ENCODE assay signal across 22 cellular contexts in genomic region chr15:26001201-26001600, GRCh38.
"Had no signal": no experiment of that assay in that cellular context is flagged by ENCODE, and none has a peak within 500 bp of the region (broad histone marks: within the 10 kb centered on the region; RNA-seq: fewer than 3 reads in every experiment).

No MANE protein-coding gene starts in this region.

- H3K27me3 ChIP-seq: colonic mucosa, esophagus muscularis mucosa, esophagus squamous epithelium, foreskin keratinocyte, gastroesophageal sphincter, heart left ventricle had no signal

- H3K27ac Mint-ChIP-seq: dendritic cell treated with granulocyte-macrophage colony-stimulating factor and Interleukin-4, amounts not matched to agents 40 ng/mL and 50 ng/mL, for 4 days; effector memory CD8-positive, alpha-beta T cell; endodermal cell had no signal

- H3K4me3 ChIP-seq: colonic mucosa, coronary artery, dorsolateral prefrontal cortex, esophagus muscularis mucosa, esophagus squamous epithelium, gastrocnemius medialis, gastroesophageal sphincter, heart left ventricle had no signal

- H3K4me3 Mint-ChIP-seq: dendritic cell treated with granulocyte-macrophage colony-stimulating factor and Interleukin-4, amounts not matched to agents 40 ng/mL and 50 ng/mL, for 4 days; effector memory CD8-positive, alpha-beta T cell; endodermal cell had no signal

- H3K4me1 Mint-ChIP-seq: endodermal cell had no signal

- H3K36me3 ChIP-seq: colonic mucosa, esophagus muscularis mucosa, esophagus squamous epithelium, gastrocnemius medialis, gastroesophageal sphincter, heart left ventricle had no signal

- H3K27me3 Mint-ChIP-seq: dendritic cell treated with granulocyte-macrophage colony-stimulating factor and Interleukin-4, amounts not matched to agents 40 ng/mL and 50 ng/mL, for 4 days had no signal

- H3K4me1 ChIP-seq: colonic mucosa, esophagus muscularis mucosa, esophagus squamous epithelium, foreskin keratinocyte, gastrocnemius medialis, gastroesophageal sphincter, heart left ventricle had no signal

- H3K27ac ChIP-seq: colonic mucosa, coronary artery, dorsolateral prefrontal cortex, epithelial cell of prostate, esophagus muscularis mucosa, esophagus squamous epithelium, foreskin keratinocyte, gastrocnemius medialis, gastroesophageal sphincter, heart left ventricle had no signal

- DNase-seq: colonic mucosa; cortex of kidney; dermis blood vessel endothelial cell; dorsolateral prefrontal cortex; effector CD4-positive, alpha-beta T cell; effector CD8-positive, alpha-beta T cell; effector memory CD4-positive, alpha-beta T cell; effector memory CD8-positive, alpha-beta T cell; endodermal cell; erythroblast; esophagus squamous epithelium; foreskin fibroblast; foreskin keratinocyte; gastrocnemius medialis; glutamatergic neuron; heart left ventricle had no signal

- ATAC-seq: effector memory CD8-positive, alpha-beta T cell; esophagus mucosa; foreskin keratinocyte; gastrocnemius medialis; gastroesophageal sphincter; heart left ventricle had no signal

- H3K9me3 ChIP-seq: colonic mucosa, esophagus muscularis mucosa, esophagus squamous epithelium, gastrocnemius medialis, gastroesophageal sphincter, heart left ventricle had no signal
